Comparison of ENCODE assay signal across 1 cellular context in genomic region chr17:82228842-82229685, GRCh38.
TF ChIP-seq lines count a peak whose summit lies in the region.

TSS of gene SLC16A3 (plus strand) at chr17:82229042. CDS start at chr17:82236009, 6,967 bp downstream.

TF ChIP-seq in HepG2, 621 proteins besides CTCF, POLR2A, EP300 and RAD21 (continued from another document and continues in another):
- TF ChIP-seq ZBTB43 (CRISPR knock-in tag; conservative IDR thresholded peaks at IDR 0.05): peak; percentile 30; the same call in 1 of the 2 replicates
- TF ChIP-seq PHF21A (CRISPR knock-in tag; IDR thresholded peaks at IDR 0.05): 0 out of 2 replicates have a peak, but pooled peaks have one; percentile 21
- TF ChIP-seq ZNF580 (CRISPR knock-in tag; IDR thresholded peaks at IDR 0.05; ENCODE audit: borderline replicate concordance, low read depth): no peak; the same call in 1 of the 2 replicates
- no peak for TF ChIP-seq BRD4 (CRISPR knock-in tag; IDR thresholded peaks at IDR 0.05)
- TF ChIP-seq REXO4 (CRISPR knock-in tag; IDR thresholded peaks at IDR 0.05; ENCODE audit: borderline replicate concordance): no peak
- peak; percentile 42 for TF ChIP-seq ZNF263 (CRISPR knock-in tag; IDR thresholded peaks at IDR 0.05)
- peak; percentile 9; the same call in 1 of the 2 replicates for TF ChIP-seq CSRNP2 (CRISPR knock-in tag; conservative IDR thresholded peaks at IDR 0.05; ENCODE audit: low read depth)
- TF ChIP-seq PRMT3 (CRISPR knock-in tag; IDR thresholded peaks at IDR 0.05; ENCODE audit: borderline replicate concordance, low read depth): peak; percentile 94
- TF ChIP-seq RELA (CRISPR knock-in tag; IDR thresholded peaks at IDR 0.05): peak; percentile 46; the same call in 1 of the 2 replicates
- peak; percentile 74; the same call in 1 of the 2 replicates for TF ChIP-seq ARNT2 (CRISPR knock-in tag; IDR thresholded peaks at IDR 0.05; ENCODE audit: low read depth)
- no peak for TF ChIP-seq ZFP91 (CRISPR knock-in tag; IDR thresholded peaks at IDR 0.05; ENCODE audit: borderline replicate concordance)
- TF ChIP-seq MEF2D (CRISPR knock-in tag; IDR thresholded peaks at IDR 0.05): no peak
- no peak for TF ChIP-seq ZNF775 (CRISPR knock-in tag; IDR thresholded peaks at IDR 0.05; ENCODE audit: borderline replicate concordance)
- peak; percentile 9; the same call in 1 of the 2 replicates for TF ChIP-seq ZNF770 (CRISPR knock-in tag; IDR thresholded peaks at IDR 0.05)
- TF ChIP-seq FOSL2 (CRISPR knock-in tag; IDR thresholded peaks at IDR 0.05): no peak
- 0 out of 2 replicates have a peak, but pooled peaks have one; percentile 34 for TF ChIP-seq ISX (CRISPR knock-in tag; conservative IDR thresholded peaks at IDR 0.05)
- no peak; the same call in 1 of the 2 replicates for TF ChIP-seq HNF4G (IDR thresholded peaks at IDR 0.05; ENCODE audit: borderline replicate concordance, low read depth, low read length)
- peak; percentile 35; the same call in 1 of the 2 replicates for TF ChIP-seq HNF4G (CRISPR knock-in tag; IDR thresholded peaks at IDR 0.05; ENCODE audit: borderline replicate concordance, low read depth)
- TF ChIP-seq ZNF414 (CRISPR knock-in tag; IDR thresholded peaks at IDR 0.05): 0 out of 2 replicates have a peak, but pooled peaks have one; percentile 25
- TF ChIP-seq MZF1 (CRISPR knock-in tag; IDR thresholded peaks at IDR 0.05; ENCODE audit: borderline replicate concordance): peak; percentile 83; the same call in 1 of the 2 replicates
- no peak for TF ChIP-seq MIXL1 (CRISPR knock-in tag; IDR thresholded peaks at IDR 0.05)
- TF ChIP-seq ZBTB4 (CRISPR knock-in tag; IDR thresholded peaks at IDR 0.05; ENCODE audit: borderline replicate concordance): no peak
- TF ChIP-seq TCF12 (IDR thresholded peaks at IDR 0.05): no peak
- TF ChIP-seq TCF12 (CRISPR knock-in tag; IDR thresholded peaks at IDR 0.05): no peak; the same call in 1 of the 2 replicates
- no peak for TF ChIP-seq USF2 (IDR thresholded peaks at IDR 0.05; ENCODE audit: low read depth, low read length)
- TF ChIP-seq USF2 (CRISPR knock-in tag; IDR thresholded peaks at IDR 0.05; ENCODE audit: borderline replicate concordance): no peak
- no peak for TF ChIP-seq ZBTB7A (CRISPR knock-in tag; IDR thresholded peaks at IDR 0.05)
- TF ChIP-seq ZNF280B (CRISPR knock-in tag; IDR thresholded peaks at IDR 0.05; ENCODE audit: borderline replicate concordance): no peak
- TF ChIP-seq ZNF432 (CRISPR knock-in tag; IDR thresholded peaks at IDR 0.05; ENCODE audit: borderline replicate concordance): 0 out of 2 replicates have a peak, but pooled peaks have one; percentile 44
- TF ChIP-seq ZNF281 (CRISPR knock-in tag; IDR thresholded peaks at IDR 0.05; ENCODE audit: borderline replicate concordance): no peak
- TF ChIP-seq ZBTB7B (CRISPR knock-in tag; IDR thresholded peaks at IDR 0.05): 0 out of 2 replicates have a peak, but pooled peaks have one; percentile 42
- 0 out of 2 replicates have a peak, but pooled peaks have one; percentile 68 for TF ChIP-seq ZNF44 (CRISPR knock-in tag; IDR thresholded peaks at IDR 0.05)
- TF ChIP-seq GMEB1 (CRISPR knock-in tag; IDR thresholded peaks at IDR 0.05; ENCODE audit: borderline replicate concordance): peak; percentile 14; the same call in 1 of the 2 replicates
- TF ChIP-seq ZZZ3 (CRISPR knock-in tag; IDR thresholded peaks at IDR 0.05; ENCODE audit: borderline replicate concordance): no peak
- no peak for TF ChIP-seq PLSCR1 (CRISPR knock-in tag; IDR thresholded peaks at IDR 0.05; ENCODE audit: borderline replicate concordance)
